In genomic region chr6:156725712-156726111, GRCh38 we compare ENCODE assay signal across 8 cellular contexts.
"Had no signal": no experiment of that assay in that cellular context is flagged by ENCODE, and none has a peak within 500 bp of the region (broad histone marks: within the 10 kb centered on the region; RNA-seq: fewer than 3 reads in every experiment).

No MANE protein-coding gene starts in this region.

- H3K27ac ChIP-seq: HL-60, KMS-11 had no signal

- H3K4me3 ChIP-seq: K562 had no signal

- FAIRE-seq: HepG2, HTR-8/SVneo, K562 had no signal

- ATAC-seq: HepG2, K562 had no signal

- DNase-seq: IMR-90, KBM-7, KG1 had no signal
